Comparison of ENCODE assay signal across 15 cellular contexts in genomic region chr7:45044333-45044732, GRCh38.
"Had no signal": no experiment of that assay in that cellular context is flagged by ENCODE, and none has a peak within 500 bp of the region (broad histone marks: within the 10 kb centered on the region; RNA-seq: fewer than 3 reads in every experiment).

No MANE protein-coding gene starts in this region.

- H3K4me1 ChIP-seq: adrenal gland, gastrocnemius medialis, heart right ventricle, transverse colon, vagina had no signal

- H3K27me3 ChIP-seq: adrenal gland, dorsolateral prefrontal cortex, gastrocnemius medialis, heart right ventricle, transverse colon, vagina had no signal

- H3K9me3 ChIP-seq: adrenal gland, gastrocnemius medialis, heart right ventricle, transverse colon, vagina had no signal

- H3K27ac ChIP-seq: adrenal gland, dorsolateral prefrontal cortex, gastrocnemius medialis, heart right ventricle, transverse colon, vagina had no signal

- ATAC-seq: gastrocnemius medialis, heart right ventricle had no signal

- H3K9me3 Mint-ChIP-seq: T-helper 2 cell treated with Interferon-gamma antibody and Interleukin-4, amounts not matched to agents 5 μg/mL and 100 μg/mL, for 36 hours had no signal

- H3K4me3 Mint-ChIP-seq: T-helper 2 cell treated with Interferon-gamma antibody and Interleukin-4, amounts not matched to agents 5 μg/mL and 100 μg/mL, for 36 hours had no signal

- DNase-seq: activated CD4-positive, alpha-beta T cell treated with anti-CD3 and anti-CD28 coated beads, Interleukin-2, amount 50 U/mL, for 1 hour; activated CD4-positive, CD25-positive, alpha-beta regulatory T cell; activated effector memory CD4-positive, alpha-beta T cell treated with anti-CD3 and anti-CD28 coated beads, Interleukin-2, amount 50 U/mL, for 16 hours; dorsolateral prefrontal cortex; erythroblast; gastrocnemius medialis; heart right ventricle; midbrain; stimulated activated CD4-positive, alpha-beta T cell treated with anti-CD3 and anti-CD28 coated beads, Interleukin-2, amount 100 ng/mL, for 48 hours; stimulated activated naive CD4-positive, alpha-beta T cell treated with Interleukin-2 at 50 U/mL for 16 hours; SW 1271; transverse colon had no signal
